ENCODE assay signal across 14 cellular contexts in genomic region chr5:181231444-181231843, GRCh38.
"Had no signal": no experiment of that assay in that cellular context is flagged by ENCODE, and none has a peak within 500 bp of the region (broad histone marks: within the 10 kb centered on the region; RNA-seq: fewer than 3 reads in every experiment).

No MANE protein-coding gene starts in this region.

- H3K4me1 ChIP-seq: upper lobe of right lung had no signal

- H3K4me3 Mint-ChIP-seq: activated CD8-positive, alpha-beta memory T cell treated with anti-CD3 and anti-CD28 coated beads, Interleukin-2, amount 10 ng/mL, durations not matched to agents 7 days and 5 days; nephron; stimulated activated naive CD8-positive, alpha-beta T cell treated with anti-CD3 and anti-CD28 coated beads, Interleukin-15, Interleukin-2, amounts not matched to agents 100 ng/mL and 50 ng/mL, for 24 hours had no signal

- H3K27me3 Mint-ChIP-seq: activated CD8-positive, alpha-beta memory T cell treated with anti-CD3 and anti-CD28 coated beads, Interleukin-2, amount 10 ng/mL, durations not matched to agents 7 days and 5 days; stimulated activated naive CD8-positive, alpha-beta T cell treated with anti-CD3 and anti-CD28 coated beads, Interleukin-15, Interleukin-2, amounts not matched to agents 100 ng/mL and 50 ng/mL, for 24 hours had no signal

- ATAC-seq: activated CD8-positive, alpha-beta memory T cell treated with anti-CD3 and anti-CD28 coated beads, Interleukin-2, amount 10 ng/mL, durations not matched to agents 7 days and 5 days; heart left ventricle; left lobe of liver; SK-N-SH treated with all-trans-retinoic acid at 6 μM for 48 hours; upper lobe of right lung had no signal

- H3K9me3 ChIP-seq: heart left ventricle, upper lobe of right lung had no signal

- H3K9me3 Mint-ChIP-seq: nephron; stimulated activated naive CD8-positive, alpha-beta T cell treated with anti-CD3 and anti-CD28 coated beads, Interleukin-15, Interleukin-2, amounts not matched to agents 100 ng/mL and 50 ng/mL, for 24 hours had no signal

- H3K27me3 ChIP-seq: cardiac muscle cell, heart left ventricle, upper lobe of right lung had no signal

- H3K4me3 ChIP-seq: cardiac muscle cell, heart left ventricle, upper lobe of right lung had no signal

- H3K27ac ChIP-seq: cardiac muscle cell, heart left ventricle, upper lobe of right lung had no signal

- DNase-seq: activated CD4-positive, CD25-positive, alpha-beta regulatory T cell; activated CD8-positive, alpha-beta memory T cell treated with anti-CD3 and anti-CD28 coated beads, Interleukin-2, amount 10 ng/mL, durations not matched to agents 7 days and 5 days; effector CD4-positive, alpha-beta T cell; heart left ventricle; mammary epithelial cell; stimulated activated CD4-positive, alpha-beta T cell treated with anti-CD3 and anti-CD28 coated beads, Interleukin-12 subunit alpha, Interleukin-12 subunit beta, amount 100 ng/mL, for 4 hours; stimulated activated CD4-positive, alpha-beta T cell treated with anti-CD3 and anti-CD28 coated beads, Interleukin-2, amount 100 ng/mL, for 48 hours; T-helper 2 cell; upper lobe of right lung had no signal

- H3K27ac Mint-ChIP-seq: nephron; stimulated activated naive CD8-positive, alpha-beta T cell treated with anti-CD3 and anti-CD28 coated beads, Interleukin-15, Interleukin-2, amounts not matched to agents 100 ng/mL and 50 ng/mL, for 24 hours had no signal
